8 cellular contexts compared by ENCODE assay signal in the genomic region with DNA sequence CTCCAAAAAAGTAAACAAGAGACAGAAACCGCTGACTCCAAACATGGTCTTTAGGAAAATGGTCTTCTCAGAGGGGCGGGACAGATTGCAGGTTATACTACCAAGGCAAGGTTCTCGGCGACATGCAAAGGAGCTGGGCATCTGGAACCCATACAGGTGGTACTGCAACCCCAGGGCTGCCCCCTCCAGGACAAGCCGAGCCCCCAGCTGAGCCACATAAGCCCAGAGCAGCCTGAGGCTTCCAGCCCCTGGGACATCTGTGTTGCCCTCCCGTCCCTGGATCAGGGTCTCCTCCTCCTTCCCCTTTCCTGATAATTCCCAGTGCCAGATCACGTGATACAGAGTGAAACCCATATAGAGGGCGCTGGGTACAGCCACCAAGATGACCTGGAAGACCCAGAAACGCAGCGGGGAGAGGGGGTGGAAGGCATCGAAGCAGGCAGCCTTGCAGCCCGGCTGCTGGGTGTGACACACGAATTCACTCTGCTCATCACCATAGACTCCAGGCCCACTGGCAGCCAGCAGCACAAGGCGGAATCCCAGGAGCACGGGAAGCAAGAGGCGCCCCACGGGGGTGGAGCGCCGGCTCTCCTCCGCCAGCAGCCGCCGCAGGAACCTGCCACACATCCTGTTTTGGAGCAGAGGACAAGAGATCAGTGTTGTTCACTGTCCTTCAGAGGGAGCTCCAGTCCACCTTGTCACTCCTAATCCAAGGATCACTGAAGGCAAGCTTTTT. TPM values are rescaled to one million over a fixed set of nuclear protein-coding genes. Genes with fewer than 3 reads are reported as not detected.
DNase-seq lines count a peak whose midpoint lies in the region; ATAC-seq, FAIRE-seq and TF ChIP-seq lines count a peak whose summit lies in the region.

Gene GJC3 (minus strand): TSS at position 627 of the 736 bp plus-strand sequence. CDS start 0 bp downstream, at position 627.

- no peaks in the 10 kb centered on the region for H3K9me3 ChIP-seq in kidney (ENCODE audit: control insufficient read depth in 1 of 2, low read length in 2 of 2)

- H3K27me3 Mint-ChIP-seq in T-helper 2 cell treated with Interferon-gamma antibody and Interleukin-4, amounts not matched to agents 5 μg/mL and 100 μg/mL, for 36 hours (ENCODE audit: low read depth), result peaks cover 32% of the 10 kb centered on the region

- H3K4me1 Mint-ChIP-seq in T-helper 2 cell treated with Interferon-gamma antibody and Interleukin-4, amounts not matched to agents 5 μg/mL and 100 μg/mL, for 36 hours (ENCODE audit: low read depth), result peaks cover 28% of the 10 kb centered on the region

- H3K4me3 Mint-ChIP-seq in T-helper 2 cell treated with Interferon-gamma antibody and Interleukin-4, amounts not matched to agents 5 μg/mL and 100 μg/mL, for 36 hours, result peak within 1 kb of the TSS; percentile 73

- no peaks in the 10 kb centered on the region for H3K9me3 Mint-ChIP-seq in T-helper 2 cell treated with Interferon-gamma antibody and Interleukin-4, amounts not matched to agents 5 μg/mL and 100 μg/mL, for 36 hours

- no peaks in the 10 kb centered on the region for H3K36me3 ChIP-seq in kidney (ENCODE audit: control insufficient read depth in 1 of 2, insufficient read depth in 2 of 2, low read length in 2 of 2)

- intact Hi-C loops in kidney (cut with DNase I), result no loop called here

- H3K27ac ChIP-seq in kidney (ENCODE audit: low read depth in 2 of 2, low read length in 2 of 2), result no peak within 1 kb of the TSS

- DNase-seq in SKM-1 treated with dmso at 0.1 percent for 144 hours (lab: John Stamatoyannopoulos, UW; ENCODE audit: unreplicated experiment) (peak; percentile 41), SKM-1 (lab: John Stamatoyannopoulos, UW; ENCODE audit: unreplicated experiment) (no peak), NCI-H146 treated with DMSO at 0.1 percent for 48 hours (lab: John Stamatoyannopoulos, UW; ENCODE audit: unreplicated experiment) (peak; percentile 84), cerebellum (ENCODE audit: low spot score) (peak; percentile 57), kidney (peak; percentile 74)
- peak; percentile 43 for DNase-seq in T-helper 2 cell treated with Interferon-gamma antibody and Interleukin-4, amounts not matched to agents 5 μg/mL and 100 μg/mL, for 36 hours (ENCODE audit: low spot score)
- peak; percentile 38 to 52 for DNase-seq in stimulated activated CD4-positive, alpha-beta T cell treated with anti-CD3 and anti-CD28 coated beads, Interleukin-2, amount 100 ng/mL, for 24 hours

- H3K9ac ChIP-seq in kidney (ENCODE audit: low read length in 2 of 2), result peak within 1 kb of the TSS in 1 of 2 donors; percentile 36

- peak; percentile 23 for TF ChIP-seq CTCF in kidney (IDR thresholded peaks at IDR 0.05; ENCODE audit: borderline replicate concordance, extremely low read depth, insufficient read depth)

- no peak for ATAC-seq in HG02885 (IDR thresholded peaks at IDR 0.05; ENCODE audit: poor library complexity, unreplicated experiment)

- H3K4me3 ChIP-seq in kidney (ENCODE audit: low read length in 2 of 2), result peak within 1 kb of the TSS in 1 of 2 donors; percentile 46

- peaks cover 0 to 4% of the 10 kb centered on the region in 2 donors for H3K4me1 ChIP-seq in kidney (ENCODE audit: control insufficient read depth in 1 of 2, insufficient read depth in 1 of 2, low read depth in 1 of 2, low read length in 2 of 2)

- H3K36me3 Mint-ChIP-seq in T-helper 2 cell treated with Interferon-gamma antibody and Interleukin-4, amounts not matched to agents 5 μg/mL and 100 μg/mL, for 36 hours (ENCODE audit: low read depth), result no peaks in the 10 kb centered on the region

- no peak for FAIRE-seq in kidney (lab: Jason Lieb, UNC)

- H3K27ac Mint-ChIP-seq in T-helper 2 cell treated with Interferon-gamma antibody and Interleukin-4, amounts not matched to agents 5 μg/mL and 100 μg/mL, for 36 hours, result no peak within 1 kb of the TSS

RNA-seq across cellular contexts. Expression of gene GJC3, which starts in this region (rescaled TPM):
- total RNA-seq in cerebellum, result not detected
- total RNA-seq in kidney, result not detected
- 0.73 TPM for polyA plus RNA-seq in kidney (ENCODE audit: insufficient read depth, low read depth, low replicate concordance)

Comparison
In these comparisons a context has a peak if more than half of its experiments do, and no peak if none do; other contexts are left out.
1. Peak in DNase-seq in cerebellum; RNA of the gene not detected or under 1 TPM.
2. Peak in DNase-seq in kidney; RNA of the gene not detected or under 1 TPM.